10 cellular contexts compared by ENCODE assay signal in genomic region chr19:15316498-15316897, GRCh38. TPM values are rescaled to one million over a fixed set of nuclear protein-coding genes. Genes with fewer than 3 reads are reported as not detected.
DNase-seq lines count a peak whose midpoint lies in the region; ATAC-seq and TF ChIP-seq lines count a peak whose summit lies in the region.
"Had no signal": no experiment of that assay in that cellular context is flagged by ENCODE, and none has a peak within 500 bp of the region (broad histone marks: within the 10 kb centered on the region; RNA-seq: fewer than 3 reads in every experiment).

No MANE protein-coding gene starts in this region.

- H3K4me3 ChIP-seq in BLaER1 treated with 17β-estradiol and CSF1 and Interleukin-3, amounts not matched to agents 10 nM and 100 nM, result peak overlapping the region in 1 of 10 experiments; percentile 14; a peak in 1 of 20 replicates
- H3K4me3 ChIP-seq in Peyer's patch, result no peak overlapping the region
- H3K4me3 ChIP-seq: SK-N-MC had no signal

- H3K9me3 Mint-ChIP-seq in activated naive CD8-positive, alpha-beta T cell (ENCODE audit: low read depth), result no peaks in the 10 kb centered on the region
- H3K9me3 Mint-ChIP-seq in naive B cell (no peaks in the 10 kb centered on the region), MCF 10A (ENCODE audit: unreplicated experiment) (no peaks in the 10 kb centered on the region)

- H3K27me3 Mint-ChIP-seq in activated naive CD8-positive, alpha-beta T cell, result no peaks in the 10 kb centered on the region
- no peaks in the 10 kb centered on the region for H3K27me3 Mint-ChIP-seq in naive B cell
- H3K27me3 Mint-ChIP-seq in MCF 10A (ENCODE audit: insufficient read depth, unreplicated experiment), result no peaks in the 10 kb centered on the region

- H3K4me1 ChIP-seq in BLaER1 treated with 17β-estradiol and CSF1 and Interleukin-3, amounts not matched to agents 10 nM and 100 nM, result peaks cover 71 to 100% (median 85%) of the 10 kb centered on the region in 10 experiments
- H3K4me1 ChIP-seq in Peyer's patch, result peaks cover 0 to 86% (median 31%) of the 10 kb centered on the region in 4 donors

- POLR2A ChIA-PET in MCF 10A (lab: Yijun Ruan, JAX), result interaction anchor here (0.8 to 1.3 kb wide), 3 partner anchors 20 to 36 kb away, joined by 3 to 5 read pairs (median 3); no protein-coding TSS in a partner anchor

- peak overlapping the region in 5 of 11 experiments; percentile 7 to 54 (median 23); a peak in 6 of 22 replicates for H3K9ac ChIP-seq in BLaER1 treated with 17β-estradiol and CSF1 and Interleukin-3, amounts not matched to agents 10 nM and 100 nM

- peaks cover 100% of the 10 kb centered on the region in 11 experiments for H4K20me1 ChIP-seq in BLaER1 treated with 17β-estradiol and CSF1 and Interleukin-3, amounts not matched to agents 10 nM and 100 nM

- peak overlapping the region; percentile 67 for H3K4me3 Mint-ChIP-seq in activated naive CD8-positive, alpha-beta T cell
- peak overlapping the region; percentile 52 to 91 (median 76) for H3K4me3 Mint-ChIP-seq in naive B cell
- H3K4me3 Mint-ChIP-seq in MCF 10A (ENCODE audit: unreplicated experiment), result no peak overlapping the region

- TF ChIP-seq POLR2A in Peyer's patch (IDR thresholded peaks at IDR 0.05), result no peak

- in situ Hi-C loops in GM13976 (cut with MboI; ENCODE audit: low sequenced_read_pairs, unreplicated experiment), result no loop called here

- H3K4me1 Mint-ChIP-seq in activated naive CD8-positive, alpha-beta T cell (ENCODE audit: low read depth), result peaks cover 86% of the 10 kb centered on the region
- H3K4me1 Mint-ChIP-seq in naive B cell (peaks cover 70 to 99% (median 86%) of the 10 kb centered on the region in 3 donors), MCF 10A (ENCODE audit: insufficient read depth, unreplicated experiment) (peaks cover 54% of the 10 kb centered on the region)

- H3K36me3 ChIP-seq in BLaER1 treated with 17β-estradiol and CSF1 and Interleukin-3, amounts not matched to agents 10 nM and 100 nM, result peaks cover 0 to 48% (median 23%) of the 10 kb centered on the region in 11 experiments; a peak in 18 of 22 replicates
- H3K36me3 ChIP-seq in Peyer's patch, result no peaks in the 10 kb centered on the region

- BruUV-seq in MCF 10A (replicated peaks; lab: Mats Ljungman, UMichigan), result no TSS peak

- no peaks in the 10 kb centered on the region for H3K9me3 ChIP-seq in BLaER1 treated with 17β-estradiol and CSF1 and Interleukin-3, amounts not matched to agents 10 nM and 100 nM (replicated peaks in 1 of 11)
- no peaks in the 10 kb centered on the region for H3K9me3 ChIP-seq in Peyer's patch

- H3K27me3 ChIP-seq in BLaER1 treated with 17β-estradiol and CSF1 and Interleukin-3, amounts not matched to agents 10 nM and 100 nM, result no peaks in the 10 kb centered on the region
- H3K27me3 ChIP-seq in Peyer's patch, result no peaks in the 10 kb centered on the region

- DNase-seq in GM13976 (ENCODE audit: low spot score) (peak; percentile 59), naive B cell (peak; percentile 57), MCF 10A (ENCODE audit: unreplicated experiment) (no peak), Peyer's patch (no peak)
- DNase-seq in stimulated activated CD4-positive, alpha-beta T cell treated with anti-CD3 and anti-CD28 coated beads, Interleukin-2, amount 100 ng/mL, for 48 hours, result no peak
- DNase-seq: NCI-H2171 had no signal

- peak overlapping the region; percentile 92 for H3K27ac Mint-ChIP-seq in activated naive CD8-positive, alpha-beta T cell
- H3K27ac Mint-ChIP-seq in naive B cell (peak overlapping the region; percentile 89 to 100 (median 97)), MCF 10A (ENCODE audit: low read depth, unreplicated experiment) (no peak overlapping the region)

- no peak for TF ChIP-seq CTCF in GM13976 (IDR thresholded peaks at IDR 0.05; ENCODE audit: borderline replicate concordance, control extremely low read depth, extremely low read depth, insufficient read depth, missing control alignments)
- no peak for TF ChIP-seq CTCF in MCF 10A (IDR thresholded peaks at IDR 0.05; ENCODE audit: unreplicated experiment)
- no peak for TF ChIP-seq CTCF in Peyer's patch (IDR thresholded peaks at IDR 0.05)

- H3K4me2 ChIP-seq in BLaER1 treated with 17β-estradiol and CSF1 and Interleukin-3, amounts not matched to agents 10 nM and 100 nM, result peak overlapping the region; percentile 64 to 90 (median 81)

- intact Hi-C loops in MCF 10A (cut with micrococcal nuclease), result no loop called here

- CTCF ChIA-PET in MCF 10A (lab: Yijun Ruan, JAX), result interaction anchor here (0.9 to 1.3 kb wide), 3 partner anchors 18 to 139 kb away, joined by 3 to 4 read pairs (median 3); no protein-coding TSS in a partner anchor

- ATAC-seq in naive B cell (ENCODE audit: low read depth in 2 of 2), result peak; percentile 7 to 9
- ATAC-seq in GM21367 (IDR thresholded peaks at IDR 0.05; ENCODE audit: unreplicated experiment), result no peak

- H3K36me3 Mint-ChIP-seq in activated naive CD8-positive, alpha-beta T cell, result no peaks in the 10 kb centered on the region
- H3K36me3 Mint-ChIP-seq in naive B cell (peaks cover 0 to 7% of the 10 kb centered on the region in 2 donors), MCF 10A (ENCODE audit: insufficient read depth, unreplicated experiment) (peaks cover 30% of the 10 kb centered on the region)

- H3K27ac ChIP-seq in BLaER1 treated with 17β-estradiol and CSF1 and Interleukin-3, amounts not matched to agents 10 nM and 100 nM, result peak overlapping the region in 5 of 11 experiments; percentile 2 to 31 (median 26); a peak in 4 of 22 replicates
- H3K27ac ChIP-seq in Peyer's patch, result peak overlapping the region in 1 of 4 donors; percentile 50
- H3K27ac ChIP-seq: SK-N-MC had no signal

RNA-seq across cellular contexts. Expression of gene BRD4, which starts 15.8 kb away (rescaled TPM):
- 10 to 100 TPM; 13.5 to 51.9 (median 18.4) TPM for polyA plus RNA-seq in naive B cell (ENCODE audit: low read depth in 6 of 6)
- total RNA-seq in MCF 10A (2022) (167 and 189 TPM in 2 replicates), Peyer's patch (100 to 1,000 TPM in 1 of 4 donors, 10 to 100 TPM in 3; 51.0 to 148 (median 77.5) TPM)

Comparison
In these comparisons a context has a peak if more than half of its experiments do, and no peak if none do; other contexts are left out.
1. DNase-seq: peak in GM13976 (single experiment) and naive B cell (single experiment); none in MCF 10A (single experiment), Peyer's patch (0 of 3) and stimulated activated CD4-positive, alpha-beta T cell treated with anti-CD3 and anti-CD28 coated beads, Interleukin-2, amount 100 ng/mL, for 48 hours (0 of 2).